25 cellular contexts compared by ENCODE assay signal in the genomic region with DNA sequence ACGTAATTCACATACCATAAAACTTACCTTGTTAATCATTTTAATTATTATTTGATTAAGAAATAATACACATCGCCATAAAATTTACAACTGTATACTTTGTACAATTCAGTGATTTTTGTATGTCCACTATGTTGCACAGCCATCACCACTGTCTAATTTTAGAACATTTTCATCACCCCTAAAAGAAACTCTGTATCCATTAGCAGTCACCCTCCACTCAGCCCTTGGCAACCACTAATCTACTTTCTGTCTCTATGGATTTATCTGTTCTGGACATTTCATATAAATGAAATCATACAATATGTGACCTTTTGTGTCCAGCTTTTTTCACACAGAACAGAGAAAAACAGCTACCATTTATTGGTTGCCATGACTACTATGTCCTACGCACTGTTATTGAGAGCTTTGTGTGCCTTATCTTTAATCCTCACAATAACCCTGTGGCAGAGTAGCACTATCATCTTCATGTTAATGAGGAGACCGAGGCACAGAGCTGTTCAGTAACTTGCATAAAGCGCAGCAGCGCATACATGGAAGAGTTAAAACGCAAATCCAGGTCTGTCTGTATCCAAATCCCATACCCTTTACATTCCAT.
"Had no signal": no experiment of that assay in that cellular context is flagged by ENCODE, and none has a peak within 500 bp of the region (broad histone marks: within the 10 kb centered on the region; RNA-seq: fewer than 3 reads in every experiment).

No MANE protein-coding gene starts in this region.

- H3K36me3 ChIP-seq: cardiac muscle cell had no signal

- H3K9me3 Mint-ChIP-seq: activated naive CD4-positive, alpha-beta T cell treated with anti-CD3 and anti-CD28 coated beads, Interleukin-2, amount 50 U/mL, for 24 hours; activated T-cell treated with anti-CD3 and anti-CD28 coated beads, Interleukin-2, amount 50 U/mL, for 24 hours; activated T-helper 1 cell treated with anti-CD3 and anti-CD28 coated beads, Interleukin-12 subunit alpha, Interleukin-12 subunit beta, Interleukin-2, Interleukin-4 antibody, amounts not matched to agents 30 ng/mL and 10 ng/mL and 1 ng/mL, durations not matched to agents 14 hours and 24 hours and 36 hours; WTC11 had no signal

- H3K4me1 Mint-ChIP-seq: activated CD8-positive, alpha-beta memory T cell treated with anti-CD3 and anti-CD28 coated beads, Interleukin-2, amount 10 ng/mL, durations not matched to agents 7 days and 5 days; T-helper 17 cell had no signal

- ATAC-seq: activated CD8-positive, alpha-beta memory T cell treated with anti-CD3 and anti-CD28 coated beads, Interleukin-2, amount 10 ng/mL, durations not matched to agents 7 days and 5 days; body of pancreas; T-helper 17 cell; WTC11 had no signal

- DNase-seq: activated CD4-positive, alpha-beta T cell treated with anti-CD3 and anti-CD28 coated beads for 48 hours; activated CD4-positive, alpha-beta T cell treated with anti-CD3 and anti-CD28 coated beads, Interleukin-2, amount 50 U/mL, for 48 hours; activated CD4-positive, CD25-positive, alpha-beta regulatory T cell treated with anti-CD3 and anti-CD28 coated beads, Interleukin-2, amount 50 U/mL, for 72 hours; activated CD8-positive, alpha-beta memory T cell treated with anti-CD3 and anti-CD28 coated beads, Interleukin-2, amount 10 ng/mL, durations not matched to agents 7 days and 5 days; activated effector memory CD4-positive, alpha-beta T cell treated with Interleukin-2 at 50 U/mL for 16 hours; activated naive CD4-positive, alpha-beta T cell; activated T-cell treated with anti-CD3 and anti-CD28 coated beads, Interleukin-2, amount 50 U/mL, for 24 hours; aorta; body of pancreas; cerebellar nuclear complex; Karpas-422; MM.1S; NCI-H1105; NCI-H1436; NCI-H1694 treated with DMSO at 0.1 percent for 48 hours; NCI-H2029 treated with DMSO at 0.1 percent for 48 hours; NCI-H226; NCI-H526 treated with DMSO at 0.1 percent for 48 hours; NCI-H82; T-helper 17 cell; T-helper 9 cell had no signal

- H3K4me3 ChIP-seq: body of pancreas, cardiac muscle cell had no signal

- H3K4me1 ChIP-seq: body of pancreas had no signal

- H3K27ac Mint-ChIP-seq: activated CD8-positive, alpha-beta memory T cell treated with anti-CD3 and anti-CD28 coated beads, Interleukin-2, amount 10 ng/mL, durations not matched to agents 7 days and 5 days; activated naive CD4-positive, alpha-beta T cell treated with anti-CD3 and anti-CD28 coated beads, Interleukin-2, amount 50 U/mL, for 24 hours; activated T-cell treated with anti-CD3 and anti-CD28 coated beads, Interleukin-2, amount 50 U/mL, for 24 hours; activated T-helper 1 cell treated with anti-CD3 and anti-CD28 coated beads, Interleukin-12 subunit alpha, Interleukin-12 subunit beta, Interleukin-2, Interleukin-4 antibody, amounts not matched to agents 30 ng/mL and 10 ng/mL and 1 ng/mL, durations not matched to agents 14 hours and 24 hours and 36 hours; T-helper 17 cell; WTC11 had no signal

- H3K27me3 ChIP-seq: body of pancreas, cardiac muscle cell had no signal

- H3K27ac ChIP-seq: body of pancreas, cardiac muscle cell had no signal

- H3K9me3 ChIP-seq: body of pancreas had no signal

- H3K36me3 Mint-ChIP-seq: activated CD8-positive, alpha-beta memory T cell treated with anti-CD3 and anti-CD28 coated beads, Interleukin-2, amount 10 ng/mL, durations not matched to agents 7 days and 5 days; activated naive CD4-positive, alpha-beta T cell treated with anti-CD3 and anti-CD28 coated beads, Interleukin-2, amount 50 U/mL, for 24 hours; WTC11 had no signal

- H3K4me3 Mint-ChIP-seq: activated CD8-positive, alpha-beta memory T cell treated with anti-CD3 and anti-CD28 coated beads, Interleukin-2, amount 10 ng/mL, durations not matched to agents 7 days and 5 days; activated naive CD4-positive, alpha-beta T cell treated with anti-CD3 and anti-CD28 coated beads, Interleukin-2, amount 50 U/mL, for 24 hours; activated T-cell treated with anti-CD3 and anti-CD28 coated beads, Interleukin-2, amount 50 U/mL, for 24 hours; activated T-helper 1 cell treated with anti-CD3 and anti-CD28 coated beads, Interleukin-12 subunit alpha, Interleukin-12 subunit beta, Interleukin-2, Interleukin-4 antibody, amounts not matched to agents 30 ng/mL and 10 ng/mL and 1 ng/mL, durations not matched to agents 14 hours and 24 hours and 36 hours; T-helper 17 cell; WTC11 had no signal

- H3K27me3 Mint-ChIP-seq: T-helper 17 cell had no signal
